ENCODE assay signal across 2 cellular contexts in genomic region chr10:77680065-77680464, GRCh38.
A peak's percentile ranks its signal among the peaks of the same experiment; 100 is the strongest.
TF ChIP-seq lines count a peak whose summit lies in the region.

No MANE protein-coding gene starts in this region.

TF ChIP-seq in HepG2, 621 proteins besides CTCF, POLR2A, EP300 and RAD21:
- peak; percentile 39; the same call in 1 of the 2 replicates for TF ChIP-seq MIER2 (CRISPR knock-in tag; IDR thresholded peaks at IDR 0.05)
- no peak for TF ChIP-seq NCOA1 (CRISPR knock-in tag; IDR thresholded peaks at IDR 0.05)
- peak; percentile 3 to 72 for TF ChIP-seq REST (IDR thresholded peaks at IDR 0.05; ENCODE audit: borderline replicate concordance in 1 of 2, low read depth in 1 of 2, low read length in 2 of 2)
- TF ChIP-seq FUBP1 (CRISPR knock-in tag; IDR thresholded peaks at IDR 0.05; ENCODE audit: borderline replicate concordance), result no peak

TF ChIP-seq in H1, 55 proteins besides CTCF, POLR2A, EP300 and RAD21:
- TF ChIP-seq E2F6 (IDR thresholded peaks at IDR 0.05) (no peak), BCL11A (IDR thresholded peaks at IDR 0.05; ENCODE audit: low read depth in 2 of 2, low read length in 2 of 2) (no peak), TEAD4 (IDR thresholded peaks at IDR 0.05; ENCODE audit: low read depth, low read length) (no peak), SRF (IDR thresholded peaks at IDR 0.05; ENCODE audit: low read depth, low read length) (no peak), GTF2F1 (IDR thresholded peaks at IDR 0.05; ENCODE audit: borderline replicate concordance, low read depth, low read length) (no peak), RNF2 (IDR thresholded peaks at IDR 0.05; ENCODE audit: borderline replicate concordance, low read depth, low read length, missing control alignments, poor library complexity, severe bottlenecking) (no peak), TAF1 (IDR thresholded peaks at IDR 0.05; ENCODE audit: low read depth, low read length) (no peak), SAP30 (IDR thresholded peaks at IDR 0.05; ENCODE audit: insufficient read depth, insufficient replicate concordance, low read length) (no peak), ZNF274 (IDR thresholded peaks at IDR 0.05; ENCODE audit: borderline replicate concordance, extremely low read depth, low read length) (no peak)
TF ChIP-seq in H1: peak in this region for 0.
